Comparison of ENCODE assay signal across 8 cellular contexts in the genomic region with DNA sequence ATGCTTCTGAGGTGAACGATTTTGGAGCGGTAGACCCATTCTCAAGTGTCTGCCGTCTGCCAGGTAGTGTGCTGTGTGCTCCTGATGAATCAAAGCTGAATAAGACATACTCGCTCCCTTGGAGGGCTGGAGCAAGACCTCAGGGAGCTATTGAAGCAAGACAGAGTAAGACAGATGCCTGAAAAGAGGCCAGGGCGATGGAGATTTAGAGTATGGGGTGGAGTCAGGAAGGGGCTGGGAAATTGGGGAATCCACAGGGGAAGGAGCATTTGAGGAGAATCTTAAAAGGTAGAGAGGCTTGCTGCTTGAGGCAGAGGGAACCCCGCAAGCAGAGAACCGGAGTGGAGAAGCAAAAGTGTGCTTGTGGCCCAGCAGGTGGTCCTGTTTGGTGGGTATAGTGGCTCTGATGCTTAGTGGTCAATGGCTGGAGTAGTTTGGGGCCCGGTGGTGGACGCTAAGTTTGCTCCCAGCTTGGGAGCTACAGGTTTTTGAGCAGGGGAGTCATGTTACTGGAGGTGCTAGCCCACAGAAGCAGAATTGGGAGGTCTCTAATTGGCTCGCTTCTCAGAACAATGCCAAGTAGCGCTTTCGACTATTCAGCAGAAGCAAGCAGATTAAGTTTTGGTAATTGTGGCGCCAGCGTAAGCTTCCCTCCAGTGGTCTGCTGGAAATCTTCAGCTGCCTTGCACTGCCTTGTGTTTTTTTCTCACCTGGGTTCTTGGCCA. TPM values are rescaled to one million over a fixed set of nuclear protein-coding genes. Genes with fewer than 3 reads are reported as not detected.
DNase-seq lines count a peak whose midpoint lies in the region; ATAC-seq and TF ChIP-seq lines count a peak whose summit lies in the region.

No MANE protein-coding gene starts in this region.

- peaks cover 72% of the 10 kb centered on the region for H3K4me1 ChIP-seq in mucosa of stomach (ENCODE audit: control insufficient read depth, insufficient read depth, low read length)

- H3K9ac ChIP-seq in mucosa of stomach (ENCODE audit: low read length) = peak overlapping the region; percentile 75

- H3K4me3 ChIP-seq in MG63 (peak overlapping the region; percentile 20), brain microvascular endothelial cell (ENCODE audit: low read depth, low read length) (peak overlapping the region; percentile 6), mucosa of stomach (ENCODE audit: low read length) (peak overlapping the region; percentile 88)

- in situ Hi-C loops in brain microvascular endothelial cell (cut with HindIII; ENCODE audit: low pct_ligation_motif_present, low sequenced_read_pairs) = no loop called here

- H3K27me3 ChIP-seq in MG63 (no peaks in the 10 kb centered on the region), brain microvascular endothelial cell (replicated peaks) (no peaks in the 10 kb centered on the region), mucosa of stomach (ENCODE audit: control insufficient read depth, insufficient read depth, low read length) (no peaks in the 10 kb centered on the region)

- H3K36me3 ChIP-seq in MG63 (no peaks in the 10 kb centered on the region), brain microvascular endothelial cell (replicated peaks) (no peaks in the 10 kb centered on the region), mucosa of stomach (ENCODE audit: control insufficient read depth, insufficient read depth, low read length) (no peaks in the 10 kb centered on the region)

- ATAC-seq in GM21576 (IDR thresholded peaks at IDR 0.05; ENCODE audit: unreplicated experiment) = no peak
- ATAC-seq in HG03045 (IDR thresholded peaks at IDR 0.05; ENCODE audit: unreplicated experiment) = no peak

- no peaks in the 10 kb centered on the region for H3K9me3 ChIP-seq in MG63
- H3K9me3 ChIP-seq in mucosa of stomach (ENCODE audit: control insufficient read depth, low read length) = no peaks in the 10 kb centered on the region

- DNase-seq in EL (peak; percentile 16), MG63 (no peak), brain microvascular endothelial cell (no peak), H4 (ENCODE audit: low spot score) (no peak)
- no peak for DNase-seq in NK-92 treated with Interleukin-12 subunit alpha and Interleukin-12 subunit beta, amount 100 ng/mL, for 24 hours (lab: John Stamatoyannopoulos, UW)

- TF ChIP-seq CTCF in brain microvascular endothelial cell (IDR thresholded peaks at IDR 0.05; ENCODE audit: low read depth, low read length, missing control alignments) = no peak

- H3K27ac ChIP-seq in brain microvascular endothelial cell = no peak overlapping the region

RNA-seq across cellular contexts. Expression of gene CNNM4, which starts 2.0 kb away (rescaled TPM):
- 1.8 and 3.9 TPM in 2 replicates for total RNA-seq in MG63 (2014; rRNA removed; shearing (Covaris generic); ENCODE audit: low replicate concordance)
- total RNA-seq in H4 (2014; rRNA removed; shearing (Covaris generic)) = 3.0 and 3.4 TPM in 2 replicates

RNA-seq across cellular contexts. Expression of gene LMAN2L, which starts 22.8 kb away (rescaled TPM):
- total RNA-seq in MG63 (2014; rRNA removed; shearing (Covaris generic); ENCODE audit: low replicate concordance) = 28.5 and 32.0 TPM in 2 replicates
- 35.5 and 38.2 TPM in 2 replicates for total RNA-seq in H4 (2014; rRNA removed; shearing (Covaris generic))

RNA-seq across cellular contexts. Expression of gene CNNM3, which starts 53.4 kb away (rescaled TPM):
- total RNA-seq in MG63 (2014; rRNA removed; shearing (Covaris generic); ENCODE audit: low replicate concordance) = 7.1 and 8.5 TPM in 2 replicates
- total RNA-seq in H4 (2014; rRNA removed; shearing (Covaris generic)) = 3.4 and 3.5 TPM in 2 replicates

Comparison
In these comparisons a context has a peak if more than half of its experiments do, and no peak if none do; other contexts are left out.
1. H3K4me3 ChIP-seq: peak in every context shown above with its lines; median percentile 88 in mucosa of stomach; 20 in MG63; 6 in brain microvascular endothelial cell.